Comparison of ENCODE assay signal across 8 cellular contexts in genomic region chr7:74477188-74477587, GRCh38. TPM values are rescaled to one million over a fixed set of nuclear protein-coding genes. Genes with fewer than 3 reads are reported as not detected.
A peak's percentile ranks its signal among the peaks of the same experiment; 100 is the strongest.
DNase-seq lines count a peak whose midpoint lies in the region; ATAC-seq, FAIRE-seq and TF ChIP-seq lines count a peak whose summit lies in the region.

No MANE protein-coding gene starts in this region.

- no peak overlapping the region for H2AFZ ChIP-seq in HepG2 (ENCODE audit: low read length)

- H3K4me2 ChIP-seq in HepG2 (ENCODE audit: low read depth, low read length) = no peak overlapping the region

- H4K20me1 ChIP-seq in HepG2 (ENCODE audit: insufficient read depth, low read length) = peaks cover 7% of the 10 kb centered on the region; the same call in 1 of the 2 replicates

- over 99% methylated on average over 6 of the region's 6 CpGs for WGBS in HepG2 (ENCODE audit: low lambda C conversion rate)

- FAIRE-seq in HepG2 (lab: Jason Lieb, UNC) = no peak

- H3K27ac ChIP-seq in angular gyrus (ENCODE audit: low read depth, low read length) (peak overlapping the region; percentile 92), HepG2 (ENCODE audit: extremely low read length, insufficient read depth, low read length) (no peak overlapping the region), skeletal muscle tissue (ENCODE audit: low read depth, low read length) (peak overlapping the region; percentile 99)

- intact Hi-C loops in HepG2 (cut with micrococcal nuclease; ENCODE audit: unreplicated experiment) = no loop called here

- CTCF ChIA-PET in HepG2 (lab: Yijun Ruan, JAX; ENCODE audit: low intra/inter-chr PET ratio, low total read pairs) = no interaction called here

- H3K36me3 ChIP-seq in HepG2 (replicated peaks in 1 of 2; ENCODE audit: control insufficient read depth in 1 of 2, insufficient read depth in 2 of 2, low read length in 2 of 2) (peaks cover 0 to 2% of the 10 kb centered on the region in 2 experiments; a peak in 1 of 5 replicates), skeletal muscle tissue (ENCODE audit: control insufficient read depth in 3 of 3, insufficient read depth in 3 of 3, low read length in 3 of 3) (peaks cover 0 to 2% (median 0%) of the 10 kb centered on the region in 3 donors)

- TF ChIP-seq EP300 in HepG2 (IDR thresholded peaks at IDR 0.05; ENCODE audit: low read depth in 2 of 2, low read length in 2 of 2) (no peak), HepG2 (CRISPR knock-in tag; IDR thresholded peaks at IDR 0.05; ENCODE audit: borderline replicate concordance) (no peak)

- TF ChIP-seq RAD21 in HepG2 (CRISPR knock-in tag; IDR thresholded peaks at IDR 0.05) = no peak

- in situ Hi-C loops in HepG2 (cut with HindIII; ENCODE audit: extremely low pct_ligation_motif_present, low pct_unique_long_range_greater_than_20kb) = no loop called here

- TF ChIP-seq CTCF in HepG2 (CRISPR knock-in tag; IDR thresholded peaks at IDR 0.05) = no peak

- H3K27me3 ChIP-seq in HepG2 (ENCODE audit: control insufficient read depth in 1 of 2, insufficient read depth in 2 of 2, low read length in 2 of 2) (no peaks in the 10 kb centered on the region), skeletal muscle tissue (ENCODE audit: control insufficient read depth in 3 of 3, insufficient read depth in 3 of 3, low read length in 3 of 3) (no peaks in the 10 kb centered on the region)

- POLR2A ChIA-PET in HepG2 (lab: Yijun Ruan, JAX) = interaction anchor here (1.1 kb wide), 1 partner anchor 24 kb away, joined by 3 read pairs; the partner anchor contains the start of gene GTF2IRD1

- peaks cover 13% of the 10 kb centered on the region for H3K79me2 ChIP-seq in HepG2 (ENCODE audit: insufficient read depth, low read length)

- no TSS peak for BruUV-seq in HepG2 (replicated peaks; lab: Mats Ljungman, UMichigan)

- TF ChIP-seq POLR2A in HepG2 (IDR thresholded peaks at IDR 0.05; ENCODE audit: insufficient read depth in 1 of 2, low read depth in 2 of 2, low read length in 2 of 2) = no peak

- peak; percentile 29 for DNase-seq in D341Med (ENCODE audit: low spot score)
- no peak for DNase-seq in HepG2 (ENCODE audit: low spot score)
- DNase-seq in GM03348 (ENCODE audit: low spot score) = no peak
- DNase-seq in DMS153 (lab: John Stamatoyannopoulos, UW) = no peak

- H3K9ac ChIP-seq in HepG2 (ENCODE audit: insufficient read depth, low read depth, low read length) (no peak overlapping the region), skeletal muscle tissue (ENCODE audit: low read depth in 1 of 3, low read length in 3 of 3) (peak overlapping the region; percentile 79 to 95 (median 83))

- H3K9me3 ChIP-seq in HepG2 (ENCODE audit: low read length) = no peaks in the 10 kb centered on the region
- H3K9me3 ChIP-seq in skeletal muscle tissue (ENCODE audit: control insufficient read depth in 3 of 3, low read length in 3 of 3) = no peaks in the 10 kb centered on the region

- H3K4me3 ChIP-seq in HepG2 (replicated peaks in 1 of 3; ENCODE audit: insufficient read depth in 1 of 3, low read depth in 2 of 3, low read length in 3 of 3) (no peak overlapping the region), skeletal muscle tissue (ENCODE audit: low read length in 3 of 3) (peak overlapping the region in 2 of 3 donors; percentile 43 to 52)

- H3K4me1 ChIP-seq in HepG2 (ENCODE audit: insufficient read depth, low read length) (peaks cover 46% of the 10 kb centered on the region), skeletal muscle tissue (ENCODE audit: control insufficient read depth in 3 of 3, insufficient read depth in 3 of 3, low read length in 3 of 3) (peaks cover 63 to 89% (median 78%) of the 10 kb centered on the region in 3 donors)

- ATAC-seq in HepG2 (no peak), GM19467 (IDR thresholded peaks at IDR 0.05; ENCODE audit: unreplicated experiment) (no peak), HG02678 (IDR thresholded peaks at IDR 0.05; ENCODE audit: unreplicated experiment) (no peak)

TF ChIP-seq in HepG2, 621 proteins besides CTCF, POLR2A, EP300 and RAD21:
- TF ChIP-seq, protein P1, sequence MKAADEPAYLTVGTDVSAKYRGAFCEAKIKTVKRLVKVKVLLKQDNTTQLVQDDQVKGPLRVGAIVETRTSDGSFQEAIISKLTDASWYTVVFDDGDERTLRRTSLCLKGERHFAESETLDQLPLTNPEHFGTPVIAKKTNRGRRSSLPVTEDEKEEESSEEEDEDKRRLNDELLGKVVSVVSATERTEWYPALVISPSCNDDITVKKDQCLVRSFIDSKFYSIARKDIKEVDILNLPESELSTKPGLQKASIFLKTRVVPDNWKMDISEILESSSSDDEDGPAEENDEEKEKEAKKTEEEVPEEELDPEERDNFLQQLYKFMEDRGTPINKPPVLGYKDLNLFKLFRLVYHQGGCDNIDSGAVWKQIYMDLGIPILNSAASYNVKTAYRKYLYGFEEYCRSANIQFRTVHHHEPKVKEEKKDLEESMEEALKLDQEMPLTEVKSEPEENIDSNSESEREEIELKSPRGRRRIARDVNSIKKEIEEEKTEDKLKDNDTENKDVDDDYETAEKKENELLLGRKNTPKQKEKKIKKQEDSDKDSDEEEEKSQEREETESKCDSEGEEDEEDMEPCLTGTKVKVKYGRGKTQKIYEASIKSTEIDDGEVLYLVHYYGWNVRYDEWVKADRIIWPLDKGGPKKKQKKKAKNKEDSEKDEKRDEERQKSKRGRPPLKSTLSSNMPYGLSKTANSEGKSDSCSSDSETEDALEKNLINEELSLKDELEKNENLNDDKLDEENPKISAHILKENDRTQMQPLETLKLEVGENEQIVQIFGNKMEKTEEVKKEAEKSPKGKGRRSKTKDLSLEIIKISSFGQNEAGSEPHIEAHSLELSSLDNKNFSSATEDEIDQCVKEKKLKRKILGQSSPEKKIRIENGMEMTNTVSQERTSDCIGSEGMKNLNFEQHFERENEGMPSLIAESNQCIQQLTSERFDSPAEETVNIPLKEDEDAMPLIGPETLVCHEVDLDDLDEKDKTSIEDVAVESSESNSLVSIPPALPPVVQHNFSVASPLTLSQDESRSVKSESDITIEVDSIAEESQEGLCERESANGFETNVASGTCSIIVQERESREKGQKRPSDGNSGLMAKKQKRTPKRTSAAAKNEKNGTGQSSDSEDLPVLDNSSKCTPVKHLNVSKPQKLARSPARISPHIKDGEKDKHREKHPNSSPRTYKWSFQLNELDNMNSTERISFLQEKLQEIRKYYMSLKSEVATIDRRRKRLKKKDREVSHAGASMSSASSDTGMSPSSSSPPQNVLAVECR (CRISPR knock-in tag; IDR thresholded peaks at IDR 0.05; ENCODE audit: borderline replicate concordance) = no peak
- no peak for TF ChIP-seq CERS6 (CRISPR knock-in tag; IDR thresholded peaks at IDR 0.05)
- TF ChIP-seq, protein P2, sequence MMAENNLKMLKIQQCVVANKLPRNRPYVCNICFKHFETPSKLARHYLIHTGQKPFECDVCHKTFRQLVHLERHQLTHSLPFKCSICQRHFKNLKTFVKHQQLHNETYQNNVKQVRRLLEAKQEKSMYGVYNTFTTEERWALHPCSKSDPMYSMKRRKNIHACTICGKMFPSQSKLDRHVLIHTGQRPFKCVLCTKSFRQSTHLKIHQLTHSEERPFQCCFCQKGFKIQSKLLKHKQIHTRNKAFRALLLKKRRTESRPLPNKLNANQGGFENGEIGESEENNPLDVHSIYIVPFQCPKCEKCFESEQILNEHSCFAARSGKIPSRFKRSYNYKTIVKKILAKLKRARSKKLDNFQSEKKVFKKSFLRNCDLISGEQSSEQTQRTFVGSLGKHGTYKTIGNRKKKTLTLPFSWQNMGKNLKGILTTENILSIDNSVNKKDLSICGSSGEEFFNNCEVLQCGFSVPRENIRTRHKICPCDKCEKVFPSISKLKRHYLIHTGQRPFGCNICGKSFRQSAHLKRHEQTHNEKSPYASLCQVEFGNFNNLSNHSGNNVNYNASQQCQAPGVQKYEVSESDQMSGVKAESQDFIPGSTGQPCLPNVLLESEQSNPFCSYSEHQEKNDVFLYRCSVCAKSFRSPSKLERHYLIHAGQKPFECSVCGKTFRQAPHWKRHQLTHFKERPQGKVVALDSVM (CRISPR knock-in tag; IDR thresholded peaks at IDR 0.05) = 0 out of 2 replicates have a peak, but pooled peaks have one; percentile 4
TF ChIP-seq in HepG2: peak in this region for 1.

RNA-seq across cellular contexts. Expression of gene GTF2IRD1, which starts 23.5 kb away (rescaled TPM):
- total RNA-seq in HepG2 (2016; rRNA removed; fragmentation: Illumina TruSeq; extraction: Trizol) (16.5 and 17.8 TPM in 2 replicates), skeletal muscle tissue (16.2 TPM)
- total RNA-seq in HepG2 (2016; cell fraction: cytosol; rRNA removed; fragmentation: Illumina TruSeq; extraction: Trizol; ENCODE audit: low read depth) = 8.1 and 9.5 TPM in 2 replicates
- 13.6 and 19.1 TPM in 2 replicates for total RNA-seq in HepG2 (2016; cell fraction: insoluble cytoplasmic fraction; rRNA removed; fragmentation: Illumina TruSeq; extraction: Trizol)
- total RNA-seq in HepG2 (2016; cell fraction: membrane; rRNA removed; fragmentation: Illumina TruSeq; extraction: Trizol) = 17.2 and 18.9 TPM in 2 replicates
- total RNA-seq in HepG2 (2016; cell fraction: nucleus; rRNA removed; fragmentation: Illumina TruSeq; extraction: Trizol) = 15.6 and 22.1 TPM in 2 replicates
- 26.7 and 28.2 TPM in 2 replicates for polyA plus RNA-seq in HepG2 (2011; rRNA removed)
- polyA plus RNA-seq in HepG2 (2011; cell fraction: cytosol; rRNA removed) = 12.3 and 16.0 TPM in 2 replicates
- polyA plus RNA-seq in HepG2 (2011; cell fraction: nucleus; rRNA removed) = 38.7 and 43.3 TPM in 2 replicates
- 36.1 and 37.4 TPM in 2 replicates for polyA plus RNA-seq in HepG2 (2012)
- polyA plus RNA-seq in HepG2 (2016; cell fraction: cytosol; fragmentation: Illumina TruSeq; extraction: Trizol; ENCODE audit: low read depth) = 10.4 and 12.9 TPM in 2 replicates
- 27.6 and 31.7 TPM in 2 replicates for polyA plus RNA-seq in HepG2 (2016; cell fraction: insoluble cytoplasmic fraction; fragmentation: Illumina TruSeq; extraction: Trizol; ENCODE audit: low read depth)
- polyA plus RNA-seq in HepG2 (2016; cell fraction: membrane; fragmentation: Illumina TruSeq; extraction: Trizol; ENCODE audit: low read depth) = 23.3 and 26.7 TPM in 2 replicates
- 51.1 and 66.8 TPM in 2 replicates for polyA plus RNA-seq in HepG2 (2016; cell fraction: nucleus; fragmentation: Illumina TruSeq; extraction: Trizol; ENCODE audit: insufficient read depth, low read depth)
- 23.4 and 53.2 TPM in 2 replicates for polyA minus RNA-seq in HepG2 (2011; rRNA and poly(A)+ RNA removed; ENCODE audit: low replicate concordance)
- polyA minus RNA-seq in HepG2 (2011; cell fraction: cytosol; rRNA and poly(A)+ RNA removed) = 14.9 and 17.7 TPM in 2 replicates
- 15.5 and 16.5 TPM in 2 replicates for polyA minus RNA-seq in HepG2 (2011; cell fraction: nucleus; rRNA and poly(A)+ RNA removed)

Comparison
In these comparisons a context has a peak if more than half of its experiments do, and no peak if none do; other contexts are left out.
1. H3K4me3 ChIP-seq: peak in skeletal muscle tissue (2 of 3); none in HepG2 (0 of 3).